Comparison of ENCODE assay signal across 18 cellular contexts in the genomic region with DNA sequence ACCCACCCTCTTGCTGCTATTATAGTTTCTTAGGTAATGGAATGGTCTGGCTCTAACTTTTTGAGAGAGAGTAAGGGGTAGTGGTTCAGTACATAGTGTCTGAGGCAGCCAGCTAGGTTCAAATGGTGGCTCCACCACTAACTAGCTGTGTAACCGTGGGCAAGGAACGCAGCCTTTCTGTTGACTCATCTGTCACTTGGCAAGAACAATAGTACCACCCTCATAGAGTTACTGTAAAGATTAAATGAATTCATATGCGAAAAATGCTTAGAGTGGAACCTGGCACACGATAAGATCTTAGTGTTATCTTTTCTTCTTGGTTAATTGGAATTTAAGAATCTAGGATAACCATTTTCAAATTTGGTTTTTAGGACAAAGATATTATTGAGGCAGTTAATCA. TPM values are rescaled to one million over a fixed set of nuclear protein-coding genes. Genes with fewer than 3 reads are reported as not detected.
DNase-seq lines count a peak whose midpoint lies in the region; ATAC-seq and TF ChIP-seq lines count a peak whose summit lies in the region.
"Had no signal": no experiment of that assay in that cellular context is flagged by ENCODE, and none has a peak within 500 bp of the region (broad histone marks: within the 10 kb centered on the region; RNA-seq: fewer than 3 reads in every experiment).

No MANE protein-coding gene starts in this region.

- H3K14ac ChIP-seq in trophoblast cell (ENCODE audit: low read length): no peak overlapping the region

- H3K4me1 ChIP-seq in trophoblast cell (ENCODE audit: control insufficient read depth in 1 of 2, insufficient read depth in 2 of 2, low read length in 2 of 2) (no peaks in the 10 kb centered on the region), vagina (no peaks in the 10 kb centered on the region)

- no peaks in the 10 kb centered on the region for H3K27me3 ChIP-seq in trophoblast cell (ENCODE audit: insufficient read depth, low read length)
- H3K27me3 ChIP-seq in vagina: no peaks in the 10 kb centered on the region

- no peak overlapping the region for H3K9ac ChIP-seq in trophoblast cell (ENCODE audit: low read length)

- H3K4me2 ChIP-seq in trophoblast cell (ENCODE audit: low read length): no peak overlapping the region

- no peak for TF ChIP-seq POLR2A in vagina (IDR thresholded peaks at IDR 0.05)

- no peak overlapping the region for H4K8ac ChIP-seq in trophoblast cell (ENCODE audit: low read depth, low read length)

- no peak overlapping the region for H4K12ac ChIP-seq in trophoblast cell (ENCODE audit: low read depth, low read length)

- peaks cover 2% of the 10 kb centered on the region for H3K79me1 ChIP-seq in trophoblast cell (ENCODE audit: low read length)

- no peak overlapping the region for H2BK120ac ChIP-seq in trophoblast cell (ENCODE audit: insufficient read depth, low read length, poor library complexity)

- CTCF ChIA-PET in RWPE1 (lab: Yijun Ruan, JAX): no interaction called here

- no peak overlapping the region for H3K18ac ChIP-seq in trophoblast cell (ENCODE audit: low read length)

- no peak overlapping the region for H2AK5ac ChIP-seq in trophoblast cell (ENCODE audit: low read length)

- DNase-seq in ELR (ENCODE audit: low read depth): peak; percentile 41
- peak; percentile 56 for DNase-seq in RPMI7951 (ENCODE audit: low read depth)
- peak; percentile 56 for DNase-seq in epithelial cell of esophagus (ENCODE audit: low read depth)
- DNase-seq in trophoblast cell: peak; percentile 73 to 86
- no peak for DNase-seq in RWPE1 (ENCODE audit: low spot score)
- no peak for DNase-seq in vagina (ENCODE audit: extremely low spot score in 2 of 2)
- DNase-seq: activated CD4-positive, alpha-beta T cell treated with anti-CD3 and anti-CD28 coated beads, Interleukin-2, amount 10 ng/mL, durations not matched to agents 7 days and 5 days; activated gamma-delta T cell; amygdala; DMS79; NCI-H1436; NCI-H524 treated with DMSO at 0.1 percent for 48 hours; T-cell had no signal

- H2BK5ac ChIP-seq in trophoblast cell (ENCODE audit: low read depth, low read length, poor library complexity): no peak overlapping the region

- no peak overlapping the region for H3K4ac ChIP-seq in trophoblast cell (ENCODE audit: low read depth, low read length)

- H3K27ac ChIP-seq in trophoblast cell (ENCODE audit: low read depth, low read length) (no peak overlapping the region), RWPE1 (no peak overlapping the region), vagina (no peak overlapping the region)

- intact Hi-C loops in vagina (cut with DNase I): no loop called here

- H3K9me3 ChIP-seq in trophoblast cell (ENCODE audit: insufficient read depth, low read depth, low read length) (no peaks in the 10 kb centered on the region), vagina (no peaks in the 10 kb centered on the region)

- no peaks in the 10 kb centered on the region for H3K79me2 ChIP-seq in trophoblast cell (ENCODE audit: control insufficient read depth, insufficient read depth, low read length, poor library complexity)

- H2AFZ ChIP-seq in trophoblast cell (ENCODE audit: insufficient read depth, low read length, poor library complexity): no peak overlapping the region

- ATAC-seq in GM19467 (IDR thresholded peaks at IDR 0.05; ENCODE audit: unreplicated experiment) (no peak), GM18520 (IDR thresholded peaks at IDR 0.05; ENCODE audit: unreplicated experiment) (no peak)
- ATAC-seq: Right ventricle myocardium inferior, T-cell had no signal

- no CpG with 5 or more reads among the region's 4 CpGs for WGBS in trophoblast cell (ENCODE audit: extremely low coverage, insufficient coverage, insufficient read length)

- POLR2A ChIA-PET in RWPE1 (lab: Yijun Ruan, JAX; ENCODE audit: low non-redundant PET): no interaction called here

- H3K36me3 ChIP-seq in trophoblast cell (ENCODE audit: control insufficient read depth in 1 of 2, insufficient read depth in 2 of 2, low read length in 2 of 2) (no peaks in the 10 kb centered on the region), vagina (no peaks in the 10 kb centered on the region)

- no peak overlapping the region for H4K91ac ChIP-seq in trophoblast cell (ENCODE audit: low read depth, low read length)

- H3K23ac ChIP-seq in trophoblast cell (ENCODE audit: low read length): no peak overlapping the region

- H3K4me3 ChIP-seq in epithelial cell of esophagus (ENCODE audit: low read length) (no peak overlapping the region), trophoblast cell (ENCODE audit: low read depth, low read length) (no peak overlapping the region), vagina (no peak overlapping the region)

- no peak for TF ChIP-seq CTCF in epithelial cell of esophagus (IDR thresholded peaks at IDR 0.05; ENCODE audit: insufficient read depth, low read depth, low read length, missing control alignments)
- TF ChIP-seq CTCF in RWPE1 (conservative IDR thresholded peaks at IDR 0.05; ENCODE audit: low read depth): no peak
- no peak for TF ChIP-seq CTCF in vagina (IDR thresholded peaks at IDR 0.05)

- H2BK12ac ChIP-seq in trophoblast cell (ENCODE audit: low read length): no peak overlapping the region

RNA-seq across cellular contexts. Expression of gene CCDC62, which starts 14.0 kb away (rescaled TPM):
- 0.10 and 0.12 TPM in 2 replicates for total RNA-seq in RPMI7951 (2014; rRNA removed; shearing (Covaris generic))
- polyA plus RNA-seq in trophoblast cell (2013): 0.37 and 0.38 TPM in 2 replicates
- 0.98 TPM for total RNA-seq in vagina

RNA-seq across cellular contexts. Expression of gene DENR, which starts 35.8 kb away (rescaled TPM):
- total RNA-seq in RPMI7951 (2014; rRNA removed; shearing (Covaris generic)): 36.0 and 41.9 TPM in 2 replicates
- 43.8 and 44.0 TPM in 2 replicates for polyA plus RNA-seq in trophoblast cell (2013)
- 18.2 TPM for total RNA-seq in vagina

RNA-seq across cellular contexts. Expression of gene HIP1R, which starts 46.9 kb away (rescaled TPM):
- 3.8 and 4.2 TPM in 2 replicates for total RNA-seq in RPMI7951 (2014; rRNA removed; shearing (Covaris generic))
- polyA plus RNA-seq in trophoblast cell (2013): 12.5 and 13.0 TPM in 2 replicates
- total RNA-seq in vagina: 66.0 TPM

RNA-seq across cellular contexts. Expression of gene HCAR1, which starts 57.7 kb away (rescaled TPM):
- total RNA-seq in RPMI7951 (2014; rRNA removed; shearing (Covaris generic)): 1.2 and 1.3 TPM in 2 replicates
- polyA plus RNA-seq in trophoblast cell (2013): 0.03 TPM in 2 replicates
- total RNA-seq in vagina: 0.25 TPM
- total RNA-seq: chondrocyte, H1 had no signal

Comparison
In these comparisons a context has a peak if more than half of its experiments do, and no peak if none do; other contexts are left out.
1. DNase-seq: peak in ELR (single experiment), RPMI7951 (single experiment), epithelial cell of esophagus (single experiment) and trophoblast cell (2 of 2); none in RWPE1 (single experiment) and vagina (0 of 2).
2. RNA of gene HIP1R, which starts 46.9 kb away (total RNA-seq): 66.0 TPM in vagina (single experiment); 3.8 to 4.2 TPM in RPMI7951; every median in the first group is over 10 times any median in the second.